ENCODE assay signal across 8 cellular contexts in the genomic region with DNA sequence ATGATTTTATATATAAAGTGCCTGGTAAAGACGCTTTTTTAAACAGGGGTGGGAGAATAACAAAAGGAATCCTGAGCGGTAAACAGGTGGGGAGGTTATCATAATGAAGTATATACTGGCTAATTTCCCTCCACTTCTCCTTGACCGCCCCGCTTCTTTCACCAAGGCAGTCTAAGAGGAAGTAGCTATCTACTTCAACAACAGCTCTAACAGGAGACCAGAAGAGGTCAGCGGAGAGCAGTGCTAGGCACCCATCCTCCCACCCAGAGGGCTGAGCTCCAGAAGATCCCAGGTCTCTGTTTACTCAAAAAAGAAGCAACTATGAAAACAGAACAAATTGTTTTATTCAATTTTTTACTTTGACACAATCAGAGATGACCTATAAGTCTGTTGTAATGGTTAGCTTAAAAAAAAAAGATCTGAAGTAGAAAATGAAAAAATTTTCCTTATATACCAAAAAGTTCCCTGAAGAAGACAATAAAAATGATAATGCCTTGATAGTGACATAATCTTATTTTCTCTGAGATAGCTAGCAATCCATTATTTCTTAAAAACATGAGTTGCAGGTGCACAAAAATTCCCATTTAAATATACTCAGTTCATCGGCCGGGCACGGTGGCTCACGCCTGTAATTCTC.
DNase-seq lines count a peak whose midpoint lies in the region; ATAC-seq, FAIRE-seq and TF ChIP-seq lines count a peak whose summit lies in the region.

No MANE protein-coding gene starts in this region.

- no peaks in the 10 kb centered on the region for H3K27me3 ChIP-seq in aorta (ENCODE audit: control insufficient read depth in 1 of 2, insufficient read depth in 2 of 2, low read length in 1 of 2)

- CTCF ChIA-PET in GM10248 (lab: Yijun Ruan, JAX) = interaction anchor here (0.5 to 3.2 kb wide), 33 partner anchors 8 to 723 kb away, joined by 3 to 31 read pairs (median 3); partner anchors contain the start of gene PDSS2

- H3K4me3 ChIP-seq in epithelial cell of proximal tubule (ENCODE audit: low read depth, low read length) (no peak overlapping the region), aorta (ENCODE audit: low read length in 2 of 2) (no peak overlapping the region)

- H3K9me3 ChIP-seq in aorta (ENCODE audit: control insufficient read depth, low read length) = no peaks in the 10 kb centered on the region

- TF ChIP-seq CTCF in GM10248 (IDR thresholded peaks at IDR 0.05; ENCODE audit: control extremely low read depth, extremely low read depth, low read depth, missing control alignments) (peak; percentile 69), epithelial cell of proximal tubule (conservative IDR thresholded peaks at IDR 0.05; ENCODE audit: low read depth, low read length) (peak; percentile 94)

- no peak overlapping the region for H3K27ac ChIP-seq in aorta (ENCODE audit: low read depth in 1 of 2, low read length in 2 of 2)

- ATAC-seq in HG02610 (IDR thresholded peaks at IDR 0.05; ENCODE audit: unreplicated experiment) (peak; percentile 88), aorta (ENCODE audit: low FRiP score) (peak; percentile 67)

- intact Hi-C loops in aorta (cut with DNase I) = no loop called here

- H3K4me1 ChIP-seq in aorta (ENCODE audit: control insufficient read depth in 1 of 2, insufficient read depth in 2 of 2, low read length in 2 of 2) = no peaks in the 10 kb centered on the region

- no peaks in the 10 kb centered on the region for H3K36me3 ChIP-seq in aorta (ENCODE audit: control insufficient read depth in 1 of 2, insufficient read depth in 2 of 2, low read length in 1 of 2)

- WGBS in aorta, 2 donors = 53 to 62% methylated on average over 9 of the region's 9 CpGs

- peak; percentile 40 for FAIRE-seq in TTC549 (lab: Jason Lieb, UNC)

- POLR2A ChIA-PET in GM10248 (lab: Yijun Ruan, JAX) = no interaction called here

- DNase-seq in A172 (ENCODE audit: low spot score) (peak; percentile 62), GM10248 (ENCODE audit: extremely low spot score) (peak; percentile 62), NCI-H1417 (lab: John Stamatoyannopoulos, UW) (peak; percentile 50 to 78 (median 61)), epithelial cell of proximal tubule (ENCODE audit: low read depth) (no peak), myocyte (ENCODE audit: low read depth) (peak; percentile 71), aorta (peak in 1 of 2 donors; percentile 44)
